ENCODE assay signal across 1 cellular context in genomic region chr12:120457133-120457532, GRCh38.
TF ChIP-seq lines count a peak whose summit lies in the region.

No MANE protein-coding gene starts in this region.

TF ChIP-seq in A549, 52 proteins besides CTCF, POLR2A, EP300 and RAD21 (continued from another document):
- TF ChIP-seq, protein P1, sequence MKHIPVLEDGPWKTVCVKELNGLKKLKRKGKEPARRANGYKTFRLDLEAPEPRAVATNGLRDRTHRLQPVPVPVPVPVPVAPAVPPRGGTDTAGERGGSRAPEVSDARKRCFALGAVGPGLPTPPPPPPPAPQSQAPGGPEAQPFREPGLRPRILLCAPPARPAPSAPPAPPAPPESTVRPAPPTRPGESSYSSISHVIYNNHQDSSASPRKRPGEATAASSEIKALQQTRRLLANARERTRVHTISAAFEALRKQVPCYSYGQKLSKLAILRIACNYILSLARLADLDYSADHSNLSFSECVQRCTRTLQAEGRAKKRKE (CRISPR knock-in tag; IDR thresholded peaks at IDR 0.05; ENCODE audit: low read depth), result no peak
- no peak for TF ChIP-seq ZFP36 (IDR thresholded peaks at IDR 0.05; ENCODE audit: borderline replicate concordance, partially characterized antibody)
- no peak for TF ChIP-seq HMGXB4 (CRISPR knock-in tag; IDR thresholded peaks at IDR 0.05; ENCODE audit: borderline replicate concordance)
- no peak for TF ChIP-seq HOXB13 (CRISPR knock-in tag; IDR thresholded peaks at IDR 0.05; ENCODE audit: low read depth)
- no peak for TF ChIP-seq MAFK (IDR thresholded peaks at IDR 0.05; ENCODE audit: partially characterized antibody)
- TF ChIP-seq, protein P2, sequence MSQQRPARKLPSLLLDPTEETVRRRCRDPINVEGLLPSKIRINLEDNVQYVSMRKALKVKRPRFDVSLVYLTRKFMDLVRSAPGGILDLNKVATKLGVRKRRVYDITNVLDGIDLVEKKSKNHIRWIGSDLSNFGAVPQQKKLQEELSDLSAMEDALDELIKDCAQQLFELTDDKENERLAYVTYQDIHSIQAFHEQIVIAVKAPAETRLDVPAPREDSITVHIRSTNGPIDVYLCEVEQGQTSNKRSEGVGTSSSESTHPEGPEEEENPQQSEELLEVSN (IDR thresholded peaks at IDR 0.05; ENCODE audit: borderline replicate concordance, low read depth), result no peak
- TF ChIP-seq RCOR1 (IDR thresholded peaks at IDR 0.05; ENCODE audit: low read depth, low read length), result no peak
- TF ChIP-seq CHD2 (IDR thresholded peaks at IDR 0.05; ENCODE audit: low read length, partially characterized antibody), result no peak
